Comparison of ENCODE assay signal across 32 cellular contexts in the genomic region with DNA sequence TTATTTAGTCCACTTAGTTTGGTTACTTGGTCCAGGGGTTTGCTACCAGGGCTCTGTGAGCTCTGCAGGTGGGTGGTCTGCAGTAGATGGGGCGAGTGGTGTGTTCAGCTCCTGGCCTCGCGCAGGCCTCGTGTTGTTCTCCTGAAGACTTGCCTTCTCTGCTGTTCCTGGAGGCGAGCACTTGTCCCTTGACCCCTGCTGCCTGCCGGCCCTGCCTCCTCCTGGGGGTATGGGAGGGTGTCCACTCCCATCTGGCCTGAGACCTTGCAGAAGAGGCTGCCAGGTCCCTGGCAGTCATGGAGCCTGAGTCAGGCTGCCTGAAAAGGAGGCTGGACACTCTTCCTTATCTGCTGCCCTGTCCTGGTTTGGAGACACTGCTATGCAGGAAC.
"Had no signal": no experiment of that assay in that cellular context is flagged by ENCODE, and none has a peak within 500 bp of the region (broad histone marks: within the 10 kb centered on the region; RNA-seq: fewer than 3 reads in every experiment).

No MANE protein-coding gene starts in this region.

- H3K27ac ChIP-seq: KMS-11, Peyer's patch, VCaP had no signal

- H3K27ac Mint-ChIP-seq: activated B cell treated with CpG ODN at 0.5 μM for 24 hours; activated CD4-positive, alpha-beta memory T cell treated with anti-CD3 and anti-CD28 coated beads for 36 hours; activated naive CD8-positive, alpha-beta T cell treated with anti-CD3 and anti-CD28 coated beads for 36 hours; activated T-cell treated with anti-CD3 and anti-CD28 coated beads, Interleukin-2, amount 50 U/mL, for 72 hours; activated T-helper 17 cell treated with anti-CD3 and anti-CD28 coated beads, Interleukin-2, amount 50 U/mL, for 72 hours had no signal

- H3K9me3 Mint-ChIP-seq: activated B cell treated with CpG ODN at 0.5 μM for 24 hours; activated CD4-positive, alpha-beta memory T cell treated with anti-CD3 and anti-CD28 coated beads for 36 hours; activated naive CD8-positive, alpha-beta T cell treated with anti-CD3 and anti-CD28 coated beads for 36 hours; activated T-cell treated with anti-CD3 and anti-CD28 coated beads, Interleukin-2, amount 50 U/mL, for 72 hours; activated T-helper 17 cell treated with anti-CD3 and anti-CD28 coated beads, Interleukin-2, amount 50 U/mL, for 72 hours had no signal

- H3K4me2 ChIP-seq: KMS-11 had no signal

- H3K4me1 Mint-ChIP-seq: activated B cell treated with CpG ODN at 0.5 μM for 24 hours; activated naive CD8-positive, alpha-beta T cell treated with anti-CD3 and anti-CD28 coated beads for 36 hours; activated T-helper 17 cell treated with anti-CD3 and anti-CD28 coated beads, Interleukin-2, amount 50 U/mL, for 72 hours had no signal

- H3K36me3 Mint-ChIP-seq: activated CD4-positive, alpha-beta memory T cell treated with anti-CD3 and anti-CD28 coated beads for 36 hours; activated naive CD8-positive, alpha-beta T cell treated with anti-CD3 and anti-CD28 coated beads for 36 hours had no signal

- H3K4me3 Mint-ChIP-seq: activated B cell treated with CpG ODN at 0.5 μM for 24 hours; activated CD4-positive, alpha-beta memory T cell treated with anti-CD3 and anti-CD28 coated beads for 36 hours; activated naive CD8-positive, alpha-beta T cell treated with anti-CD3 and anti-CD28 coated beads for 36 hours; activated T-cell treated with anti-CD3 and anti-CD28 coated beads, Interleukin-2, amount 50 U/mL, for 72 hours; activated T-helper 17 cell treated with anti-CD3 and anti-CD28 coated beads, Interleukin-2, amount 50 U/mL, for 72 hours had no signal

- H3K36me3 ChIP-seq: Peyer's patch had no signal

- H3K4me3 ChIP-seq: Peyer's patch had no signal

- H3K4me1 ChIP-seq: Peyer's patch had no signal

- H3K27me3 Mint-ChIP-seq: activated CD4-positive, alpha-beta memory T cell treated with anti-CD3 and anti-CD28 coated beads for 36 hours; activated naive CD8-positive, alpha-beta T cell treated with anti-CD3 and anti-CD28 coated beads for 36 hours; activated T-helper 17 cell treated with anti-CD3 and anti-CD28 coated beads, Interleukin-2, amount 50 U/mL, for 72 hours had no signal

- ATAC-seq: activated T-cell treated with anti-CD3 and anti-CD28 coated beads, Interleukin-2, amount 50 U/mL, for 72 hours; activated T-helper 17 cell treated with anti-CD3 and anti-CD28 coated beads, Interleukin-2, amount 50 U/mL, for 72 hours; PC-3 had no signal

- H3K9me3 ChIP-seq: Peyer's patch had no signal

- H3K27me3 ChIP-seq: Peyer's patch had no signal

- DNase-seq: activated B cell treated with CpG ODN at 0.5 μM for 24 hours; activated CD4-positive, alpha-beta memory T cell treated with anti-CD3 and anti-CD28 coated beads for 36 hours; activated CD4-positive, alpha-beta T cell treated with anti-CD3 and anti-CD28 coated beads for 4 hours; activated CD4-positive, alpha-beta T cell treated with anti-CD3 and anti-CD28 coated beads, Interleukin-2, amount 50 U/mL, for 1 hour; activated CD4-positive, CD25-positive, alpha-beta regulatory T cell treated with anti-CD3 and anti-CD28 coated beads, Interleukin-2, amount 50 U/mL, for 72 hours; activated CD8-positive, alpha-beta memory T cell treated with anti-CD3 and anti-CD28 coated beads, Interleukin-2, amount 50 U/mL, for 48 hours; activated naive CD4-positive, alpha-beta T cell; activated naive CD4-positive, alpha-beta T cell treated with anti-CD3 and anti-CD28 coated beads, Interleukin-2, amount 50 U/mL, for 16 hours; activated naive CD8-positive, alpha-beta T cell treated with anti-CD3 and anti-CD28 coated beads for 36 hours; activated T-cell treated with anti-CD3 and anti-CD28 coated beads, Interleukin-2, amount 50 U/mL, for 72 hours; amniotic stem cell; aorta; MM.1S; MV-4-11; NCI-H1092; NCI-H1436 treated with DMSO at 0.1 percent for 48 hours; NCI-H1694 treated with DMSO at 0.1 percent for 48 hours; NCI-H2029; NCI-H510A; NCI-H526; NCI-H748 treated with DMSO at 0.1 percent for 48 hours; NK-92 treated with Interleukin-12 subunit alpha and Interleukin-12 subunit beta, amount 100 ng/mL, for 24 hours; PC-3; RPMI8226; SW 1271; T-helper 1 cell; T-helper 2 cell; T-helper 9 cell had no signal

- H3K9ac ChIP-seq: KMS-11 had no signal
